In genomic region chr9:109948453-109948852, GRCh38 we compare ENCODE assay signal across 9 cellular contexts.
"Had no signal": no experiment of that assay in that cellular context is flagged by ENCODE, and none has a peak within 500 bp of the region (broad histone marks: within the 10 kb centered on the region; RNA-seq: fewer than 3 reads in every experiment).

No MANE protein-coding gene starts in this region.

- H3K27ac ChIP-seq: HL-60 had no signal

- FAIRE-seq: H1, H54, K562 had no signal

- H2AFZ ChIP-seq: GM23338 had no signal

- H3K4me2 ChIP-seq: GM23338 had no signal

- DNase-seq: H9, HCEC 1CT, IMR-90, KG1 had no signal

- ATAC-seq: GM23338, K562 had no signal

- H3K4me3 ChIP-seq: GM23338, K562 had no signal
